In the genomic region with DNA sequence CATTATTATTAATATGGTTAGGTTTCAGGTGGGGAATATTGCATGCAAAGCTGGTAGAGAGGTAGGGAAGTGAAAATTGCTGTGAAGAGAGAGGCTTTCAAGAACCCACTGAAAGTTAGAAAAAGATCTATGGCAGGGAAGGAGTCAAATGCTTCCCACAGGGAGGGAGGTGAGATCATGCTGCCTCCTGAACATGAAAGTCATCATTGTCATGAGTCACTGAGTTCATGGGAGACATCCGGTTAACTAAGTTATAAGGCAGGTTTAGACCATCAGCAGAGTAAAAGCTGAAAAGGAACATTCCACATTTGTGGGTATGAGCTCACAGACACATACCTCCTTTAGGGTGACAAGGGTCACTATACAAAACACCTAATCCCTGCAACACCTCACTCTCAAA, we compare ENCODE assay signal across 11 cellular contexts. TPM values are rescaled to one million over a fixed set of nuclear protein-coding genes. Genes with fewer than 3 reads are reported as not detected.
DNase-seq lines count a peak whose midpoint lies in the region; ATAC-seq and TF ChIP-seq lines count a peak whose summit lies in the region.
"Had no signal": no experiment of that assay in that cellular context is flagged by ENCODE, and none has a peak within 500 bp of the region (broad histone marks: within the 10 kb centered on the region; RNA-seq: fewer than 3 reads in every experiment).

No MANE protein-coding gene starts in this region.

- H3K36me3 ChIP-seq in Karpas-422 (ENCODE audit: insufficient read depth, low read length) (no peaks in the 10 kb centered on the region), neuronal stem cell (replicated peaks in 1 of 2; ENCODE audit: control insufficient read depth in 2 of 2, insufficient read depth in 2 of 2, low read length in 2 of 2) (no peaks in the 10 kb centered on the region)

- no peak overlapping the region for H4K91ac ChIP-seq in neuronal stem cell (ENCODE audit: low read depth, low read length, poor library complexity)

- H4K8ac ChIP-seq in neuronal stem cell (ENCODE audit: low read depth, low read length) = no peak overlapping the region

- H3K27ac Mint-ChIP-seq in effector memory CD8-positive, alpha-beta T cell = no peak overlapping the region
- H3K27ac Mint-ChIP-seq: WTC11 had no signal

- H3K27ac ChIP-seq in Karpas-422 (ENCODE audit: low read length) (peak overlapping the region; percentile 32), neuronal stem cell (replicated peaks; ENCODE audit: low read length) (no peak overlapping the region)

- no peaks in the 10 kb centered on the region for H3K79me1 ChIP-seq in neuronal stem cell (ENCODE audit: low read depth, low read length)

- H3K9me2 ChIP-seq in Karpas-422 (replicated peaks; ENCODE audit: insufficient read depth, low read length) = no peaks in the 10 kb centered on the region

- H3K9ac ChIP-seq in Karpas-422 (ENCODE audit: low read length) (peak overlapping the region; percentile 24; the same call in 1 of the 2 replicates), neuronal stem cell (ENCODE audit: low read depth, low read length, poor library complexity) (no peak overlapping the region)

- ATAC-seq in effector memory CD8-positive, alpha-beta T cell (replicated peaks) = no peak
- ATAC-seq in GM18909 (IDR thresholded peaks at IDR 0.05; ENCODE audit: poor library complexity, unreplicated experiment) = no peak
- ATAC-seq: WTC11 had no signal

- H2BK12ac ChIP-seq in neuronal stem cell (ENCODE audit: low read length) = no peak overlapping the region

- H4K20me1 ChIP-seq in Karpas-422 (ENCODE audit: insufficient read depth, low read depth, low read length) = no peaks in the 10 kb centered on the region

- no peak overlapping the region for H2BK15ac ChIP-seq in neuronal stem cell (ENCODE audit: low read length)

- H3K4me1 Mint-ChIP-seq in effector memory CD8-positive, alpha-beta T cell (ENCODE audit: low read depth in 2 of 2) = no peaks in the 10 kb centered on the region
- H3K4me1 Mint-ChIP-seq: central memory CD8-positive, alpha-beta T cell had no signal

- TF ChIP-seq CTCF in GM20000 (IDR thresholded peaks at IDR 0.05; ENCODE audit: extremely low read depth, missing control alignments) (no peak), epithelial cell of esophagus (IDR thresholded peaks at IDR 0.05; ENCODE audit: insufficient read depth, low read depth, low read length, missing control alignments) (no peak)

- peaks cover 14% of the 10 kb centered on the region for H3K4me1 ChIP-seq in Karpas-422 (ENCODE audit: low read length)
- H3K4me1 ChIP-seq in neuronal stem cell (ENCODE audit: control insufficient read depth in 2 of 2, insufficient read depth in 1 of 2, low read depth in 1 of 2, low read length in 2 of 2) = peaks cover 0 to 6% of the 10 kb centered on the region in 2 donors

- H2BK120ac ChIP-seq in neuronal stem cell (ENCODE audit: low read depth, low read length) = no peak overlapping the region

- peak; percentile 27 for DNase-seq in GM20000 (ENCODE audit: low spot score)
- no peak for DNase-seq in Karpas-422
- DNase-seq in epithelial cell of esophagus (ENCODE audit: low read depth) = peak; percentile 98
- DNase-seq in renal cortical epithelial cell (ENCODE audit: low read depth) = peak; percentile 98
- no peak for DNase-seq in neuronal stem cell (ENCODE audit: low spot score)
- DNase-seq in effector memory CD8-positive, alpha-beta T cell = no peak
- no peak for DNase-seq in central memory CD4-positive, alpha-beta T cell

- H3K9me3 Mint-ChIP-seq in effector memory CD8-positive, alpha-beta T cell = no peaks in the 10 kb centered on the region
- H3K9me3 Mint-ChIP-seq: central memory CD8-positive, alpha-beta T cell; WTC11 had no signal

- H2AK5ac ChIP-seq in neuronal stem cell (ENCODE audit: low read depth, low read length) = no peak overlapping the region

- no peak overlapping the region for H3K18ac ChIP-seq in neuronal stem cell (ENCODE audit: low read length)

- H3K4me2 ChIP-seq in Karpas-422 (ENCODE audit: low read depth, low read length, poor library complexity, severe bottlenecking) (peak overlapping the region; percentile 31), neuronal stem cell (ENCODE audit: insufficient read depth, low read length, poor library complexity, severe bottlenecking) (no peak overlapping the region)

- no peak overlapping the region for H3K4me3 ChIP-seq in Karpas-422 (ENCODE audit: low read length)
- H3K4me3 ChIP-seq in epithelial cell of esophagus (ENCODE audit: low read length) = no peak overlapping the region
- H3K4me3 ChIP-seq in neuronal stem cell (ENCODE audit: low read length in 2 of 2) = no peak overlapping the region

- no peak overlapping the region for H3K23ac ChIP-seq in neuronal stem cell (ENCODE audit: low read depth, low read length, poor library complexity)

- no peak overlapping the region for H3K4me3 Mint-ChIP-seq in effector memory CD8-positive, alpha-beta T cell
- H3K4me3 Mint-ChIP-seq: central memory CD8-positive, alpha-beta T cell; nephron; WTC11 had no signal

- H3K9me3 ChIP-seq in Karpas-422 (ENCODE audit: low read length) (no peaks in the 10 kb centered on the region), neuronal stem cell (replicated peaks in 1 of 2; ENCODE audit: control insufficient read depth in 2 of 2, insufficient read depth in 1 of 2, low read depth in 1 of 2, low read length in 2 of 2) (no peaks in the 10 kb centered on the region)

- no peak overlapping the region for H3K4ac ChIP-seq in neuronal stem cell (ENCODE audit: low read length)

- no peak overlapping the region for H3K14ac ChIP-seq in neuronal stem cell (ENCODE audit: low read length)

- H3K79me2 ChIP-seq in Karpas-422 (ENCODE audit: low read length) = peaks cover 39% of the 10 kb centered on the region

- peaks cover 3% of the 10 kb centered on the region for H3K36me3 Mint-ChIP-seq in effector memory CD8-positive, alpha-beta T cell (ENCODE audit: insufficient read depth)

- 0 out of 2 replicates have a peak overlapping the region, but pooled peaks have one; percentile 5 for H2AFZ ChIP-seq in Karpas-422 (ENCODE audit: low read length)
- H2AFZ ChIP-seq in neuronal stem cell (ENCODE audit: low read length) = no peak overlapping the region

- H3K27me3 ChIP-seq in Karpas-422 (ENCODE audit: low read length) (no peaks in the 10 kb centered on the region), neuronal stem cell (ENCODE audit: control insufficient read depth in 3 of 3, insufficient read depth in 3 of 3, low read depth in 1 of 3, low read length in 3 of 3) (no peaks in the 10 kb centered on the region)

- H2BK5ac ChIP-seq in neuronal stem cell (ENCODE audit: low read length) = no peak overlapping the region

- no peaks in the 10 kb centered on the region for H3K27me3 Mint-ChIP-seq in effector memory CD8-positive, alpha-beta T cell
- H3K27me3 Mint-ChIP-seq: central memory CD8-positive, alpha-beta T cell had no signal

- no CpG with 5 or more reads among the region's 1 CpG for WGBS in neuronal stem cell (ENCODE audit: extremely low coverage in 2 of 2, insufficient read length in 2 of 2, insufficient replicate concordance in 1 of 2), 2 donors

RNA-seq across cellular contexts. Expression of a gene that starts 16.2 kb away (rescaled TPM):
- 18.9 and 39.4 TPM in 2 replicates for total RNA-seq in Karpas-422 (2014; rRNA removed; shearing (Covaris generic); ENCODE audit: low replicate concordance)
- 27.1 and 30.3 TPM in 2 replicates for total RNA-seq in renal cortical epithelial cell
- polyA plus RNA-seq in neuronal stem cell (2013, experiment 1 of 2) = 10.1 TPM
- 10.1 TPM for polyA plus RNA-seq in neuronal stem cell (2013, experiment 2 of 2)

Comparison
In these comparisons a context has a peak if more than half of its experiments do, and no peak if none do; other contexts are left out.
1. DNase-seq: peak in GM20000 (single experiment), epithelial cell of esophagus (single experiment) and renal cortical epithelial cell (single experiment); none in Karpas-422 (single experiment), neuronal stem cell (single experiment), effector memory CD8-positive, alpha-beta T cell (0 of 3) and central memory CD4-positive, alpha-beta T cell (single experiment).